In genomic region chr12:121484564-121484963, GRCh38 we compare ENCODE assay signal across 1 cellular context.
A peak's percentile ranks its signal among the peaks of the same experiment; 100 is the strongest.
TF ChIP-seq lines count a peak whose summit lies in the region.

No MANE protein-coding gene starts in this region.

TF ChIP-seq in HepG2, 621 proteins besides CTCF, POLR2A, EP300 and RAD21 (continued from another document):
- TF ChIP-seq, protein P1, sequence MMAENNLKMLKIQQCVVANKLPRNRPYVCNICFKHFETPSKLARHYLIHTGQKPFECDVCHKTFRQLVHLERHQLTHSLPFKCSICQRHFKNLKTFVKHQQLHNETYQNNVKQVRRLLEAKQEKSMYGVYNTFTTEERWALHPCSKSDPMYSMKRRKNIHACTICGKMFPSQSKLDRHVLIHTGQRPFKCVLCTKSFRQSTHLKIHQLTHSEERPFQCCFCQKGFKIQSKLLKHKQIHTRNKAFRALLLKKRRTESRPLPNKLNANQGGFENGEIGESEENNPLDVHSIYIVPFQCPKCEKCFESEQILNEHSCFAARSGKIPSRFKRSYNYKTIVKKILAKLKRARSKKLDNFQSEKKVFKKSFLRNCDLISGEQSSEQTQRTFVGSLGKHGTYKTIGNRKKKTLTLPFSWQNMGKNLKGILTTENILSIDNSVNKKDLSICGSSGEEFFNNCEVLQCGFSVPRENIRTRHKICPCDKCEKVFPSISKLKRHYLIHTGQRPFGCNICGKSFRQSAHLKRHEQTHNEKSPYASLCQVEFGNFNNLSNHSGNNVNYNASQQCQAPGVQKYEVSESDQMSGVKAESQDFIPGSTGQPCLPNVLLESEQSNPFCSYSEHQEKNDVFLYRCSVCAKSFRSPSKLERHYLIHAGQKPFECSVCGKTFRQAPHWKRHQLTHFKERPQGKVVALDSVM (CRISPR knock-in tag; IDR thresholded peaks at IDR 0.05), result peak; percentile 92
- TF ChIP-seq CEBPG (CRISPR knock-in tag; IDR thresholded peaks at IDR 0.05), result peak; percentile 26; the same call in 1 of the 2 replicates
